ENCODE assay signal across 1 cellular context in genomic region chr9:111839387-111839786, GRCh38.
TF ChIP-seq lines count a peak whose summit lies in the region.

No MANE protein-coding gene starts in this region.

TF ChIP-seq in HepG2, 621 proteins besides CTCF, POLR2A, EP300 and RAD21 (continued from another document):
- TF ChIP-seq CEBPB (IDR thresholded peaks at IDR 0.05; ENCODE audit: borderline replicate concordance, low read depth, low read length) = peak; percentile 61; the same call in 1 of the 2 replicates
- TF ChIP-seq ZBTB38 (CRISPR knock-in tag; IDR thresholded peaks at IDR 0.05) = no peak
- no peak for TF ChIP-seq ZNF280B (CRISPR knock-in tag; IDR thresholded peaks at IDR 0.05; ENCODE audit: borderline replicate concordance)
- no peak for TF ChIP-seq TBL1XR1 (IDR thresholded peaks at IDR 0.05; ENCODE audit: borderline replicate concordance, low read length, partially characterized antibody)
- TF ChIP-seq CEBPG (CRISPR knock-in tag; IDR thresholded peaks at IDR 0.05) = peak; percentile 47; the same call in 1 of the 2 replicates
- TF ChIP-seq MXD4 (CRISPR knock-in tag; IDR thresholded peaks at IDR 0.05) = no peak
- TF ChIP-seq SRF (IDR thresholded peaks at IDR 0.05; ENCODE audit: low read depth, low read length) = no peak
